In the genomic region with DNA sequence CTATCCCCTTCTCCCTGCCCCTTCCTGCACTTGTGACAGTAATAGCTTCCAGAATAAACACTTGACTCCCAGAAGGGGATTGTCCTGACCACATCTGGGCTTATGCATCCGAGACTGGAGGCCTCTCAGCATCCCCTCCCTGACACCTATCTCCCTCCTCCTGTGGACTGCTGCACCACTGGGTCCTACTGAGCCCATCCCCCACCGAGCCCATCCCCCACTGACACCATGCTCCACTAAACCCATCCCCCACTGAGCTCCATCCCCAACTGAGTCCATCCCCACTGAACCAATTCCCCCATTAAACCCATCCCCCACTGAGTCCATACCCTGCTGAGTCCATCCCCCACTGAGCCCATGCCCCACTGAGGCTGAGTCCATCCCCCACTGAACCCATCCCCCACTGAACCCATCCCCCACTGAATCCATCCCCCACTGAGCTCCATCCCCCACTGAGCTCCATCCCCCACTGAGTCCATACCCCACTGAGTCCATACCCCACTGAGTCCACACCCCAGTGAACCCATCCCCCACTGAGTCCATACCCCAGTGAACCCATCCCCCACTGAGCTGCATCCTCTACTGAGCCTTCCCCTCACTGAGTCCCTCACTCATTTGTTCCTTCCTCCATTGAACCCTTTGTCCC, we compare ENCODE assay signal across 21 cellular contexts. TPM values are rescaled to one million over a fixed set of nuclear protein-coding genes. Genes with fewer than 3 reads are reported as not detected.
DNase-seq lines count a peak whose midpoint lies in the region; ATAC-seq and FAIRE-seq lines count a peak whose summit lies in the region.
"Had no signal": no experiment of that assay in that cellular context is flagged by ENCODE, and none has a peak within 500 bp of the region (broad histone marks: within the 10 kb centered on the region; RNA-seq: fewer than 3 reads in every experiment).

No MANE protein-coding gene starts in this region.

- peak; percentile 33 for DNase-seq in DMS79 treated with DMSO at 0.1 percent for 48 hours (lab: John Stamatoyannopoulos, UW)
- DNase-seq in DMS79 (lab: John Stamatoyannopoulos, UW) = no peak
- DNase-seq in EH (ENCODE audit: low read depth) = peak; percentile 10
- DNase-seq in NCI-H510A (lab: John Stamatoyannopoulos, UW) = peak; percentile 66
- DNase-seq in left lobe of liver (ENCODE audit: low spot score) = peak; percentile 24
- no peak for DNase-seq in stimulated activated CD4-positive, alpha-beta T cell treated with anti-CD3 and anti-CD28 coated beads, Interleukin-4, amount 100 ng/mL, for 4 hours
- DNase-seq in GM19239 (ENCODE audit: insufficient read length, low spot score) = no peak
- no peak for DNase-seq in globus pallidus (ENCODE audit: low spot score)
- DNase-seq: 8988T; activated CD4-positive, CD25-positive, alpha-beta regulatory T cell; activated naive CD4-positive, alpha-beta T cell treated with anti-CD3 and anti-CD28 coated beads for 36 hours; foreskin keratinocyte; GOT3; MG63; NCI-H2081; small intestine; T-helper 17 cell had no signal

- no peak for ATAC-seq in left lobe of liver
- ATAC-seq: foreskin keratinocyte, T-helper 17 cell had no signal

- no peak for FAIRE-seq in GM19239 (lab: Jason Lieb, UNC)
- FAIRE-seq: astrocyte, GM12892, small intestine had no signal

RNA-seq across cellular contexts. Expression of a gene that starts 5.6 kb away (rescaled TPM):
- 1.3 TPM for total RNA-seq in left lobe of liver
- total RNA-seq: activated naive CD4-positive, alpha-beta T cell treated with anti-CD3 and anti-CD28 coated beads for 36 hours; G401 had no signal

RNA-seq across cellular contexts. Expression of a gene that starts 47.0 kb away (rescaled TPM):
- total RNA-seq in left lobe of liver = 69.9 TPM
- total RNA-seq: activated naive CD4-positive, alpha-beta T cell treated with anti-CD3 and anti-CD28 coated beads for 36 hours; astrocyte; foreskin keratinocyte; G401; HT-29; T-helper 17 cell had no signal

RNA-seq across cellular contexts. Expression of a gene that starts 47.8 kb away (rescaled TPM):
- 1.9 TPM for total RNA-seq in left lobe of liver
- total RNA-seq: activated naive CD4-positive, alpha-beta T cell treated with anti-CD3 and anti-CD28 coated beads for 36 hours; foreskin keratinocyte; G401; HT-29 had no signal

Comparison
In these comparisons a context has a peak if more than half of its experiments do, and no peak if none do; other contexts are left out.
1. DNase-seq: peak in DMS79 treated with DMSO at 0.1 percent for 48 hours (single experiment), EH (single experiment), NCI-H510A (single experiment) and left lobe of liver (single experiment); none in DMS79 (single experiment), stimulated activated CD4-positive, alpha-beta T cell treated with anti-CD3 and anti-CD28 coated beads, Interleukin-4, amount 100 ng/mL, for 4 hours (0 of 2), GM19239 (single experiment) and globus pallidus (single experiment).